ENCODE assay signal across 9 cellular contexts in genomic region chr12:56836317-56836716, GRCh38.
DNase-seq lines count a peak whose midpoint lies in the region; ATAC-seq, FAIRE-seq and TF ChIP-seq lines count a peak whose summit lies in the region.
"Had no signal": no experiment of that assay in that cellular context is flagged by ENCODE, and none has a peak within 500 bp of the region (broad histone marks: within the 10 kb centered on the region; RNA-seq: fewer than 3 reads in every experiment).

No MANE protein-coding gene starts in this region.

- no peak for TF ChIP-seq POLR2A in H54 (IDR thresholded peaks at IDR 0.05; ENCODE audit: low read depth, low read length)

- H3K27ac ChIP-seq in right cardiac atrium (ENCODE audit: low read length), result no peak overlapping the region

- 34% methylated on average over 3 of the region's 3 CpGs for WGBS in right cardiac atrium

- peak; percentile 48 for FAIRE-seq in H54 (lab: Jason Lieb, UNC)

- no peaks in the 10 kb centered on the region for H3K9me3 ChIP-seq in right cardiac atrium (ENCODE audit: control insufficient read depth, low read length)

- DNase-seq in A172 (ENCODE audit: low spot score) (peak; percentile 59), H54 (ENCODE audit: insufficient read length, low spot score) (no peak), T1000 (lab: John Stamatoyannopoulos, UW) (peak; percentile 96), right cardiac atrium (peak in 2 of 3 donors; percentile 25 to 61), NCI-H526 (lab: John Stamatoyannopoulos, UW) (no peak), DMS53 treated with DMSO at 0.1 percent for 48 hours (lab: John Stamatoyannopoulos, UW; ENCODE audit: unreplicated experiment) (no peak), DMS114 treated with DMSO at 0.1 percent for 48 hours (lab: John Stamatoyannopoulos, UW; ENCODE audit: unreplicated experiment) (no peak)
- DNase-seq: NCI-H1105 treated with DMSO at 0.1 percent for 48 hours had no signal

- H3K4me1 ChIP-seq in right cardiac atrium (ENCODE audit: control insufficient read depth, insufficient read depth, low read length), result peaks cover 3% of the 10 kb centered on the region

- H3K4me3 ChIP-seq in right cardiac atrium (ENCODE audit: low read length), result no peak overlapping the region

- ATAC-seq in right cardiac atrium (peak in 1 of 2 donors; percentile 38), HG03439 (IDR thresholded peaks at IDR 0.05; ENCODE audit: unreplicated experiment) (no peak)

- intact Hi-C loops in right cardiac atrium (cut with DNase I), result no loop called here

- no peaks in the 10 kb centered on the region for H3K27me3 ChIP-seq in right cardiac atrium (ENCODE audit: control insufficient read depth, insufficient read depth)

Comparison
In these comparisons a context has a peak if more than half of its experiments do, and no peak if none do; other contexts are left out.
1. DNase-seq: peak in A172 (single experiment), T1000 (single experiment) and right cardiac atrium (2 of 3); none in H54 (single experiment), NCI-H526 (0 of 2), DMS53 treated with DMSO at 0.1 percent for 48 hours (single experiment) and DMS114 treated with DMSO at 0.1 percent for 48 hours (single experiment).